Comparison of ENCODE assay signal across 14 cellular contexts in genomic region chr15:90187257-90187868, GRCh38. TPM values are rescaled to one million over a fixed set of nuclear protein-coding genes. Genes with fewer than 3 reads are reported as not detected.
DNase-seq lines count a peak whose midpoint lies in the region; TF ChIP-seq lines count a peak whose summit lies in the region.
"Had no signal": no experiment of that assay in that cellular context is flagged by ENCODE, and none has a peak within 500 bp of the region (broad histone marks: within the 10 kb centered on the region; RNA-seq: fewer than 3 reads in every experiment).

No MANE protein-coding gene starts in this region.

- no peak for DNase-seq in MCF 10A (ENCODE audit: unreplicated experiment)
- no peak for DNase-seq in mesothelial cell of epicardium (ENCODE audit: low spot score in 2 of 2, unreplicated experiment in 2 of 2)
- DNase-seq in suprapubic skin (ENCODE audit: low spot score in 2 of 2): no peak
- DNase-seq in HuH-7 (ENCODE audit: low spot score): no peak
- DNase-seq in T-helper 2 cell: no peak
- no peak for DNase-seq in activated naive CD8-positive, alpha-beta T cell treated with anti-CD3 and anti-CD28 coated beads for 36 hours
- DNase-seq: activated CD8-positive, alpha-beta memory T cell treated with anti-CD3 and anti-CD28 coated beads for 24 hours; activated naive CD4-positive, alpha-beta T cell treated with anti-CD3 and anti-CD28 coated beads, Interleukin-2, amount 50 U/mL, for 16 hours; cortex of kidney; NCI-H2107; stimulated activated CD4-positive, alpha-beta T cell treated with anti-CD3 and anti-CD28 coated beads, Interleukin-4, amount 100 ng/mL, for 1 hour; stimulated activated naive CD4-positive, alpha-beta T cell treated with Interleukin-2 at 50 U/mL for 16 hours; T-cell had no signal

- no peak overlapping the region for H2AFZ ChIP-seq in OCI-LY1 (ENCODE audit: low read length)

- no peak for TF ChIP-seq EP300 in suprapubic skin (IDR thresholded peaks at IDR 0.05)

- TF ChIP-seq CTCF in OCI-LY1 (IDR thresholded peaks at IDR 0.05; ENCODE audit: low read length) (no peak), MCF 10A (IDR thresholded peaks at IDR 0.05; ENCODE audit: unreplicated experiment) (no peak), mesothelial cell of epicardium (IDR thresholded peaks at IDR 0.05; ENCODE audit: unreplicated experiment) (no peak), suprapubic skin (IDR thresholded peaks at IDR 0.05) (no peak)

- H3K4me3 Mint-ChIP-seq in MCF 10A (ENCODE audit: unreplicated experiment) (peak overlapping the region; percentile 43), mesothelial cell of epicardium (no peak overlapping the region)
- no peak overlapping the region for H3K4me3 Mint-ChIP-seq in activated naive CD8-positive, alpha-beta T cell treated with anti-CD3 and anti-CD28 coated beads for 36 hours
- H3K4me3 Mint-ChIP-seq: T-cell had no signal

- H3K27ac Mint-ChIP-seq in MCF 10A (ENCODE audit: low read depth, unreplicated experiment) (peak overlapping the region; percentile 73), mesothelial cell of epicardium (peak overlapping the region; percentile 5)
- H3K27ac Mint-ChIP-seq in activated naive CD8-positive, alpha-beta T cell treated with anti-CD3 and anti-CD28 coated beads for 36 hours: no peak overlapping the region
- H3K27ac Mint-ChIP-seq: T-cell had no signal

- no peaks in the 10 kb centered on the region for H3K79me2 ChIP-seq in OCI-LY1 (ENCODE audit: insufficient read depth, low read length)

- no peaks in the 10 kb centered on the region for H3K9me2 ChIP-seq in OCI-LY1 (ENCODE audit: low read depth, low read length)

- no peaks in the 10 kb centered on the region for H4K20me1 ChIP-seq in OCI-LY1 (ENCODE audit: insufficient read depth, low read length)

- intact Hi-C loops in MCF 10A (cut with micrococcal nuclease): no loop called here

- no peaks in the 10 kb centered on the region for H3K27me3 Mint-ChIP-seq in MCF 10A (ENCODE audit: insufficient read depth, unreplicated experiment)
- H3K27me3 Mint-ChIP-seq in mesothelial cell of epicardium (ENCODE audit: low read depth): no peaks in the 10 kb centered on the region
- no peaks in the 10 kb centered on the region for H3K27me3 Mint-ChIP-seq in activated naive CD8-positive, alpha-beta T cell treated with anti-CD3 and anti-CD28 coated beads for 36 hours
- H3K27me3 Mint-ChIP-seq: T-cell had no signal

- no peaks in the 10 kb centered on the region for H3K9me3 Mint-ChIP-seq in MCF 10A (ENCODE audit: unreplicated experiment)
- H3K9me3 Mint-ChIP-seq in mesothelial cell of epicardium: no peaks in the 10 kb centered on the region
- H3K9me3 Mint-ChIP-seq in activated naive CD8-positive, alpha-beta T cell treated with anti-CD3 and anti-CD28 coated beads for 36 hours: no peaks in the 10 kb centered on the region
- H3K9me3 Mint-ChIP-seq: T-cell had no signal

- H3K4me3 ChIP-seq in OCI-LY1 (ENCODE audit: low read depth, low read length, poor library complexity, severe bottlenecking) (no peak overlapping the region), suprapubic skin (no peak overlapping the region)

- H3K27ac ChIP-seq in OCI-LY1 (ENCODE audit: low read depth, low read length, poor library complexity, severe bottlenecking) (peak overlapping the region; percentile 50), suprapubic skin (peak overlapping the region; percentile 64)

- H3K36me3 Mint-ChIP-seq in MCF 10A (ENCODE audit: insufficient read depth, unreplicated experiment) (peaks cover 20% of the 10 kb centered on the region), mesothelial cell of epicardium (no peaks in the 10 kb centered on the region)
- H3K36me3 Mint-ChIP-seq in activated naive CD8-positive, alpha-beta T cell treated with anti-CD3 and anti-CD28 coated beads for 36 hours: no peaks in the 10 kb centered on the region
- H3K36me3 Mint-ChIP-seq: T-cell had no signal

- no peak overlapping the region for H3K4me2 ChIP-seq in OCI-LY1 (ENCODE audit: low read length)

- POLR2A ChIA-PET in MCF 10A (lab: Yijun Ruan, JAX): interaction anchor here (1.0 to 4.7 kb wide), 3 partner anchors 14 to 26 kb away, joined by 3 to 68 read pairs (median 38); partner anchors contain the start of gene SEMA4B

- CTCF ChIA-PET in MCF 10A (lab: Yijun Ruan, JAX): interaction anchor here (0.7 to 1.8 kb wide), 5 partner anchors 25 to 46 kb away, joined by 3 to 6 read pairs (median 5); partner anchors contain the start of genes CIB1 and GDPGP1

- H3K4me1 Mint-ChIP-seq in MCF 10A (ENCODE audit: insufficient read depth, unreplicated experiment) (peaks cover 41% of the 10 kb centered on the region), mesothelial cell of epicardium (peaks cover 22% of the 10 kb centered on the region)
- H3K4me1 Mint-ChIP-seq in activated naive CD8-positive, alpha-beta T cell treated with anti-CD3 and anti-CD28 coated beads for 36 hours: peaks cover 16% of the 10 kb centered on the region

- BruUV-seq in MCF 10A (replicated peaks; lab: Mats Ljungman, UMichigan): no TSS peak

- H3K4me1 ChIP-seq in OCI-LY1 (ENCODE audit: insufficient read depth, low read length, severe bottlenecking): peaks cover 64% of the 10 kb centered on the region
- H3K4me1 ChIP-seq in suprapubic skin: peaks cover 78% of the 10 kb centered on the region

- H3K27me3 ChIP-seq in OCI-LY1 (ENCODE audit: insufficient read depth, low read length) (no peaks in the 10 kb centered on the region), suprapubic skin (no peaks in the 10 kb centered on the region)

- no peak for TF ChIP-seq POLR2A in suprapubic skin (IDR thresholded peaks at IDR 0.05)

- 0 out of 2 replicates have a peak, but pooled peaks cover 4% of the 10 kb centered on the region for H3F3A ChIP-seq in OCI-LY1 (ENCODE audit: insufficient read depth, low read length)

- H3K9ac ChIP-seq in OCI-LY1 (ENCODE audit: low read length): no peak overlapping the region

- 51% methylated on average over 8 of the region's 8 CpGs for WGBS in suprapubic skin

- H3K36me3 ChIP-seq in OCI-LY1 (ENCODE audit: insufficient read depth, low read length) (no peaks in the 10 kb centered on the region), suprapubic skin (no peaks in the 10 kb centered on the region)

- H3K9me3 ChIP-seq in OCI-LY1 (ENCODE audit: low read length) (no peaks in the 10 kb centered on the region), suprapubic skin (no peaks in the 10 kb centered on the region)

RNA-seq across cellular contexts. Expression of gene SEMA4B, which starts 13.8 kb away (rescaled TPM):
- total RNA-seq in MCF 10A (2022) (38.6 and 46.4 TPM in 2 replicates), mesothelial cell of epicardium (32.3 to 37.7 TPM (median 35.4 TPM) in 3 replicates), suprapubic skin (100 to 1,000 TPM in 2 of 4 donors, 10 to 100 TPM in 2; 81.7 to 146 (median 116) TPM)
- total RNA-seq in activated naive CD8-positive, alpha-beta T cell treated with anti-CD3 and anti-CD28 coated beads for 36 hours: 1 to 10 TPM; 3.0 to 4.1 TPM

RNA-seq across cellular contexts. Expression of gene CIB1, which starts 46.4 kb away (rescaled TPM):
- total RNA-seq in MCF 10A (2022) (45.6 and 50.5 TPM in 2 replicates), mesothelial cell of epicardium (16.9 to 18.1 TPM (median 17.6 TPM) in 3 replicates), suprapubic skin (10 to 100 TPM; 16.2 to 41.9 (median 29.7) TPM)
- total RNA-seq in activated naive CD8-positive, alpha-beta T cell treated with anti-CD3 and anti-CD28 coated beads for 36 hours: 100 to 1,000 TPM; 181 to 190 TPM

RNA-seq across cellular contexts. Expression of gene GDPGP1, which starts 46.6 kb away (rescaled TPM):
- total RNA-seq in MCF 10A (2022) (3.4 and 6.6 TPM in 2 replicates), mesothelial cell of epicardium (8.0 to 9.2 TPM (median 8.4 TPM) in 3 replicates), suprapubic skin (1 to 10 TPM; 2.2 to 3.6 (median 2.9) TPM)
- total RNA-seq in activated naive CD8-positive, alpha-beta T cell treated with anti-CD3 and anti-CD28 coated beads for 36 hours: 10 to 100 TPM in 1 of 2 experiments, 1 to 10 TPM in 1; 8.3 to 11.8 TPM
